20 cellular contexts compared by ENCODE assay signal in genomic region chr14:52111583-52111982, GRCh38. TPM values are rescaled to one million over a fixed set of nuclear protein-coding genes. Genes with fewer than 3 reads are reported as not detected.
DNase-seq lines count a peak whose midpoint lies in the region; ATAC-seq, FAIRE-seq and TF ChIP-seq lines count a peak whose summit lies in the region.
"Had no signal": no experiment of that assay in that cellular context is flagged by ENCODE, and none has a peak within 500 bp of the region (broad histone marks: within the 10 kb centered on the region; RNA-seq: fewer than 3 reads in every experiment).

No MANE protein-coding gene starts in this region.

- no peaks in the 10 kb centered on the region for H3K9me3 Mint-ChIP-seq in astrocyte (ENCODE audit: unreplicated experiment)
- H3K9me3 Mint-ChIP-seq in activated naive CD8-positive, alpha-beta T cell treated with anti-CD3 and anti-CD28 coated beads, Interleukin-2, amount 50 U/mL, for 24 hours: no peaks in the 10 kb centered on the region
- H3K9me3 Mint-ChIP-seq: stimulated activated naive CD8-positive, alpha-beta T cell treated with anti-CD3 and anti-CD28 coated beads, Interleukin-15, Interleukin-2, amounts not matched to agents 100 ng/mL and 50 ng/mL, for 24 hours had no signal

- H3K4me1 Mint-ChIP-seq in astrocyte (ENCODE audit: low read depth, unreplicated experiment): peaks cover 9% of the 10 kb centered on the region
- no peaks in the 10 kb centered on the region for H3K4me1 Mint-ChIP-seq in activated naive CD8-positive, alpha-beta T cell treated with anti-CD3 and anti-CD28 coated beads, Interleukin-2, amount 50 U/mL, for 24 hours
- H3K4me1 Mint-ChIP-seq: activated naive CD8-positive, alpha-beta T cell treated with anti-CD3 and anti-CD28 coated beads for 36 hours had no signal

- no peak overlapping the region for H3K4me3 Mint-ChIP-seq in astrocyte (ENCODE audit: unreplicated experiment)
- no peak overlapping the region for H3K4me3 Mint-ChIP-seq in activated naive CD8-positive, alpha-beta T cell treated with anti-CD3 and anti-CD28 coated beads, Interleukin-2, amount 50 U/mL, for 24 hours
- H3K4me3 Mint-ChIP-seq: activated naive CD8-positive, alpha-beta T cell treated with anti-CD3 and anti-CD28 coated beads for 36 hours; activated T-cell treated with anti-CD3 and anti-CD28 coated beads, Interleukin-2, amount 50 U/mL, for 72 hours; stimulated activated naive CD8-positive, alpha-beta T cell treated with anti-CD3 and anti-CD28 coated beads, Interleukin-15, Interleukin-2, amounts not matched to agents 100 ng/mL and 50 ng/mL, for 24 hours had no signal

- H3K9ac ChIP-seq in astrocyte (ENCODE audit: low read length): no peak overlapping the region

- no peaks in the 10 kb centered on the region for H4K20me1 ChIP-seq in astrocyte (ENCODE audit: insufficient read depth, low read length)

- POLR2A ChIA-PET in AG04450 (lab: Yijun Ruan, JAX): interaction anchor here (1.8 to 3.9 kb wide), 5 partner anchors 13 to 86 kb away, joined by 9 to 46 read pairs (median 14); partner anchors contain the start of gene NID2

- no peak overlapping the region for H3K27ac Mint-ChIP-seq in astrocyte (ENCODE audit: unreplicated experiment)
- H3K27ac Mint-ChIP-seq in activated naive CD8-positive, alpha-beta T cell treated with anti-CD3 and anti-CD28 coated beads, Interleukin-2, amount 50 U/mL, for 24 hours: no peak overlapping the region
- H3K27ac Mint-ChIP-seq: activated naive CD8-positive, alpha-beta T cell treated with anti-CD3 and anti-CD28 coated beads for 36 hours; activated T-cell treated with anti-CD3 and anti-CD28 coated beads, Interleukin-2, amount 50 U/mL, for 72 hours; stimulated activated naive CD8-positive, alpha-beta T cell treated with anti-CD3 and anti-CD28 coated beads, Interleukin-15, Interleukin-2, amounts not matched to agents 100 ng/mL and 50 ng/mL, for 24 hours had no signal

- peak overlapping the region; percentile 86 for H3K27ac ChIP-seq in AG04450 (ENCODE audit: low read depth, low read length)
- peak overlapping the region; percentile 81 for H3K27ac ChIP-seq in astrocyte (ENCODE audit: low read depth, low read length)
- H3K27ac ChIP-seq: heart left ventricle, uterus had no signal

- H3K9me3 ChIP-seq in AG04450 (ENCODE audit: control insufficient read depth, insufficient read depth, low read length) (no peaks in the 10 kb centered on the region), astrocyte (ENCODE audit: insufficient read depth, low read depth, low read length) (no peaks in the 10 kb centered on the region)
- H3K9me3 ChIP-seq: heart left ventricle, uterus had no signal

- H3K4me2 ChIP-seq in astrocyte (ENCODE audit: low read length): no peak overlapping the region

- no peaks in the 10 kb centered on the region for H3K36me3 Mint-ChIP-seq in astrocyte (ENCODE audit: low read depth, unreplicated experiment)
- H3K36me3 Mint-ChIP-seq in activated naive CD8-positive, alpha-beta T cell treated with anti-CD3 and anti-CD28 coated beads, Interleukin-2, amount 50 U/mL, for 24 hours (ENCODE audit: low read depth): no peaks in the 10 kb centered on the region
- H3K36me3 Mint-ChIP-seq: activated naive CD8-positive, alpha-beta T cell treated with anti-CD3 and anti-CD28 coated beads for 36 hours had no signal

- H3K27me3 Mint-ChIP-seq in astrocyte (ENCODE audit: low read depth, unreplicated experiment): no peaks in the 10 kb centered on the region
- H3K27me3 Mint-ChIP-seq in activated naive CD8-positive, alpha-beta T cell treated with anti-CD3 and anti-CD28 coated beads, Interleukin-2, amount 50 U/mL, for 24 hours: peaks cover 3% of the 10 kb centered on the region
- H3K27me3 Mint-ChIP-seq: activated naive CD8-positive, alpha-beta T cell treated with anti-CD3 and anti-CD28 coated beads for 36 hours; stimulated activated naive CD8-positive, alpha-beta T cell treated with anti-CD3 and anti-CD28 coated beads, Interleukin-15, Interleukin-2, amounts not matched to agents 100 ng/mL and 50 ng/mL, for 24 hours had no signal

- peak; percentile 78 for TF ChIP-seq EP300 in Ishikawa (IDR thresholded peaks at IDR 0.05; ENCODE audit: borderline replicate concordance)

- CTCF ChIA-PET in AG04450 (lab: Charles Lee): interaction anchor here (0.6 to 1.6 kb wide), 6 partner anchors 17 to 1147 kb away, joined by 4 to 7 read pairs (median 6); no protein-coding TSS in a partner anchor

- no peak for FAIRE-seq in astrocyte (lab: Jason Lieb, UNC)
- FAIRE-seq: islet of Langerhans had no signal

- no peak for TF ChIP-seq RAD21 in Ishikawa (IDR thresholded peaks at IDR 0.05; ENCODE audit: low read depth)

- H3K4me1 ChIP-seq in astrocyte (ENCODE audit: insufficient read depth, low read length): peaks cover 10% of the 10 kb centered on the region
- H3K4me1 ChIP-seq: uterus had no signal

- no peak overlapping the region for H3K4me3 ChIP-seq in AG04450 (ENCODE audit: low read depth, low read length)
- no peak overlapping the region for H3K4me3 ChIP-seq in astrocyte (ENCODE audit: insufficient read depth, low read depth, low read length)
- no peak overlapping the region for H3K4me3 ChIP-seq in fibroblast of villous mesenchyme (ENCODE audit: low read depth, low read length)
- H3K4me3 ChIP-seq: heart left ventricle, uterus had no signal

- DNase-seq in AG04450 (ENCODE audit: low read depth, low spot score) (no peak), astrocyte (ENCODE audit: low read depth) (peak; percentile 63), fibroblast of villous mesenchyme (ENCODE audit: low read depth) (peak; percentile 85), GF-D8 (lab: John Stamatoyannopoulos, UW) (no peak), ureter (ENCODE audit: low spot score) (no peak)
- no peak for DNase-seq in activated naive CD8-positive, alpha-beta T cell treated with anti-CD3 and anti-CD28 coated beads, Interleukin-2, amount 50 U/mL, for 24 hours
- DNase-seq: activated CD4-positive, alpha-beta T cell treated with anti-CD3 and anti-CD28 coated beads, Interleukin-2, amount 50 U/mL, for 4 hours; activated naive CD8-positive, alpha-beta T cell treated with anti-CD3 and anti-CD28 coated beads for 36 hours; activated T-cell treated with anti-CD3 and anti-CD28 coated beads, Interleukin-2, amount 50 U/mL, for 72 hours; cerebellar nuclear complex; GOT3; heart left ventricle; mesendoderm; NCI-H187 treated with DMSO at 0.1 percent for 48 hours; NCI-H524 treated with DMSO at 0.1 percent for 48 hours; uterus had no signal

- H3K79me2 ChIP-seq in astrocyte (ENCODE audit: insufficient read depth, low read length): no peaks in the 10 kb centered on the region

- ATAC-seq in activated naive CD8-positive, alpha-beta T cell treated with anti-CD3 and anti-CD28 coated beads, Interleukin-2, amount 50 U/mL, for 24 hours: no peak
- no peak for ATAC-seq in HG02884 (IDR thresholded peaks at IDR 0.05; ENCODE audit: unreplicated experiment)
- ATAC-seq: activated T-cell treated with anti-CD3 and anti-CD28 coated beads, Interleukin-2, amount 50 U/mL, for 72 hours; heart left ventricle had no signal

- H3K36me3 ChIP-seq in astrocyte (ENCODE audit: insufficient read depth, low read length): no peaks in the 10 kb centered on the region
- H3K36me3 ChIP-seq: heart left ventricle, uterus had no signal

- H2AFZ ChIP-seq in astrocyte (ENCODE audit: low read depth, low read length): no peak overlapping the region

- H3K27me3 ChIP-seq in AG04450 (ENCODE audit: control insufficient read depth, insufficient read depth, low read length) (no peaks in the 10 kb centered on the region), astrocyte (ENCODE audit: insufficient read depth, low read length) (no peaks in the 10 kb centered on the region)
- H3K27me3 ChIP-seq: heart left ventricle, uterus had no signal

- TF ChIP-seq CTCF in AG04450 (IDR thresholded peaks at IDR 0.05; ENCODE audit: low read depth, low read length) (no peak), astrocyte (IDR thresholded peaks at IDR 0.05; ENCODE audit: insufficient read depth, low read depth, low read length) (no peak), fibroblast of villous mesenchyme (IDR thresholded peaks at IDR 0.05; ENCODE audit: insufficient read depth, low read depth, low read length) (no peak)

TF ChIP-seq in Ishikawa, 13 proteins besides CTCF, POLR2A, EP300 and RAD21 (continues in another document):
- no peak for TF ChIP-seq REST (IDR thresholded peaks at IDR 0.05; ENCODE audit: low read depth)
- 0 out of 2 replicates have a peak, but pooled peaks have one; percentile 20 for TF ChIP-seq MAX (IDR thresholded peaks at IDR 0.05)
- TF ChIP-seq EGR1 (IDR thresholded peaks at IDR 0.05): no peak
- TF ChIP-seq CREB1 (IDR thresholded peaks at IDR 0.05; ENCODE audit: low read depth): peak; percentile 65
- peak; percentile 50 for TF ChIP-seq TEAD4 (IDR thresholded peaks at IDR 0.05)
- TF ChIP-seq FOXM1 (IDR thresholded peaks at IDR 0.05; ENCODE audit: borderline replicate concordance, low read depth): peak; percentile 77
- TF ChIP-seq CEBPB (IDR thresholded peaks at IDR 0.05): no peak

RNA-seq across cellular contexts. Expression of gene NID2, which starts 42.7 kb away (rescaled TPM):
- polyA plus RNA-seq in AG04450 (2011; rRNA removed): 413 and 418 TPM in 2 replicates
- 276 and 284 TPM in 2 replicates for polyA minus RNA-seq in AG04450 (2011; rRNA and poly(A)+ RNA removed)
- total RNA-seq in astrocyte (11.4 and 22.3 TPM in 2 replicates), fibroblast of villous mesenchyme (146 and 259 TPM in 2 replicates), ureter (23.5 TPM)
- total RNA-seq: activated naive CD8-positive, alpha-beta T cell treated with anti-CD3 and anti-CD28 coated beads for 36 hours had no signal

Comparison
In these comparisons a context has a peak if more than half of its experiments do, and no peak if none do; other contexts are left out.
1. DNase-seq: peak in astrocyte (single experiment) and fibroblast of villous mesenchyme (single experiment); none in AG04450 (single experiment), GF-D8 (single experiment), ureter (single experiment) and activated naive CD8-positive, alpha-beta T cell treated with anti-CD3 and anti-CD28 coated beads, Interleukin-2, amount 50 U/mL, for 24 hours (single experiment).